Comparison of ENCODE assay signal across 16 cellular contexts in the genomic region with DNA sequence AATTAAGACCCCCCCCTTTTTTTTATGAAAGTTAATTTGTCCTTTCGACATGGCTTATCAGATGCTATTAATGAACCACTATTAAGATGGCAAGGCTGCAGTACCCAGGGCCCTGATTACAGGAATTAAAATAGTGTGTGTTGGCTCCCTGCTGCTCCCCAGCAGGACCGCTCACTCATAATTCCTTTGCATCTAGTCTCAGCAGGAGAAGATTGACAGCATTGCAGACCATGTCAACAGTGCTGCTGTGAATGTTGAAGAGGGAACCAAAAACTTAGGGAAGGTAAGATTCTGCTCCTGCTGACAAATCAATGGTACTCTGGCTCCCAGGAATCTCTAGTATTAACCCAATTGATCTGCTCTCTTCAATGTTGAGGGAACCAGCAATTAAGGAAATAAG.
"Had no signal": no experiment of that assay in that cellular context is flagged by ENCODE, and none has a peak within 500 bp of the region (broad histone marks: within the 10 kb centered on the region; RNA-seq: fewer than 3 reads in every experiment).

No MANE protein-coding gene starts in this region.

- H3K4me3 Mint-ChIP-seq: activated naive CD8-positive, alpha-beta T cell treated with anti-CD3 and anti-CD28 coated beads, Interleukin-2, amount 50 U/mL, for 24 hours; dendritic cell treated with granulocyte-macrophage colony-stimulating factor and Interleukin-4, amounts not matched to agents 40 ng/mL and 50 ng/mL, for 4 days; effector memory CD8-positive, alpha-beta T cell; memory B cell; nephron had no signal

- H3K27ac ChIP-seq: breast epithelium, heart left ventricle, thoracic aorta, uterus had no signal

- H3K27me3 Mint-ChIP-seq: activated naive CD8-positive, alpha-beta T cell treated with anti-CD3 and anti-CD28 coated beads, Interleukin-2, amount 50 U/mL, for 24 hours; dendritic cell treated with granulocyte-macrophage colony-stimulating factor and Interleukin-4, amounts not matched to agents 40 ng/mL and 50 ng/mL, for 4 days; effector memory CD8-positive, alpha-beta T cell; memory B cell had no signal

- H3K27me3 ChIP-seq: breast epithelium, heart left ventricle, uterus had no signal

- H3K4me3 ChIP-seq: breast epithelium, heart left ventricle, thoracic aorta, uterus had no signal

- H3K9me3 Mint-ChIP-seq: activated naive CD8-positive, alpha-beta T cell treated with anti-CD3 and anti-CD28 coated beads, Interleukin-2, amount 50 U/mL, for 24 hours; dendritic cell treated with granulocyte-macrophage colony-stimulating factor and Interleukin-4, amounts not matched to agents 40 ng/mL and 50 ng/mL, for 4 days; effector memory CD8-positive, alpha-beta T cell; memory B cell; nephron had no signal

- H3K27ac Mint-ChIP-seq: activated naive CD8-positive, alpha-beta T cell treated with anti-CD3 and anti-CD28 coated beads, Interleukin-2, amount 50 U/mL, for 24 hours; dendritic cell treated with granulocyte-macrophage colony-stimulating factor and Interleukin-4, amounts not matched to agents 40 ng/mL and 50 ng/mL, for 4 days; memory B cell; nephron had no signal

- DNase-seq: activated CD4-positive, CD25-positive, alpha-beta regulatory T cell treated with anti-CD3 and anti-CD28 coated beads, Interleukin-2, amount 50 U/mL, for 72 hours; activated naive CD4-positive, alpha-beta T cell; activated naive CD8-positive, alpha-beta T cell treated with anti-CD3 and anti-CD28 coated beads, Interleukin-2, amount 50 U/mL, for 24 hours; aorta; effector memory CD8-positive, alpha-beta T cell; heart left ventricle; T1000; uterus had no signal

- FAIRE-seq: frontal cortex had no signal

- H3K4me1 ChIP-seq: breast epithelium, heart left ventricle, uterus had no signal

- H3K4me1 Mint-ChIP-seq: activated naive CD8-positive, alpha-beta T cell treated with anti-CD3 and anti-CD28 coated beads, Interleukin-2, amount 50 U/mL, for 24 hours; memory B cell; nephron had no signal

- ATAC-seq: activated naive CD8-positive, alpha-beta T cell treated with anti-CD3 and anti-CD28 coated beads, Interleukin-2, amount 50 U/mL, for 24 hours; effector memory CD8-positive, alpha-beta T cell; heart left ventricle; left lobe of liver; sciatic nerve had no signal

- H3K36me3 ChIP-seq: breast epithelium, uterus had no signal

- H3K9me3 ChIP-seq: breast epithelium, heart left ventricle, thoracic aorta, uterus had no signal
